ENCODE assay signal across 28 cellular contexts in genomic region chr10:61812920-61813319, GRCh38.
"Had no signal": no experiment of that assay in that cellular context is flagged by ENCODE, and none has a peak within 500 bp of the region (broad histone marks: within the 10 kb centered on the region; RNA-seq: fewer than 3 reads in every experiment).

No MANE protein-coding gene starts in this region.

- H3K36me3 Mint-ChIP-seq: mesothelial cell of epicardium had no signal

- H3K4me3 Mint-ChIP-seq: effector memory CD8-positive, alpha-beta T cell; endodermal cell; mesothelial cell of epicardium had no signal

- H3K36me3 ChIP-seq: esophagus squamous epithelium, gastrocnemius medialis, heart right ventricle, left lung, lower lobe of right lung had no signal

- H3K4me1 ChIP-seq: esophagus squamous epithelium, gastrocnemius medialis, heart right ventricle, left lung, lower lobe of right lung had no signal

- FAIRE-seq: colon, endometrium, islet of Langerhans, keratinocyte had no signal

- ATAC-seq: effector memory CD8-positive, alpha-beta T cell; esophagus mucosa; gastrocnemius medialis; heart right ventricle; left cardiac atrium; left lung; left ventricle myocardium superior; lower lobe of right lung; mucosa of descending colon had no signal

- H3K27ac ChIP-seq: coronary artery, dorsolateral prefrontal cortex, epithelial cell of prostate, esophagus squamous epithelium, gastrocnemius medialis, heart right ventricle, left lung, lower lobe of right lung had no signal

- H3K4me3 ChIP-seq: coronary artery, dorsolateral prefrontal cortex, esophagus squamous epithelium, gastrocnemius medialis, heart right ventricle, left lung, lower lobe of right lung, mucosa of descending colon had no signal

- H3K27ac Mint-ChIP-seq: effector memory CD8-positive, alpha-beta T cell; endodermal cell; mesothelial cell of epicardium had no signal

- H3K9me3 ChIP-seq: esophagus squamous epithelium, gastrocnemius medialis, heart right ventricle, left lung, lower lobe of right lung, mucosa of descending colon had no signal

- DNase-seq: dermis blood vessel endothelial cell; dorsolateral prefrontal cortex; effector CD8-positive, alpha-beta T cell; effector memory CD8-positive, alpha-beta T cell; endodermal cell; erythroblast; esophagus squamous epithelium; foreskin fibroblast; foreskin melanocyte; gastrocnemius medialis; glutamatergic neuron; head of caudate nucleus; heart right ventricle; hippocampal formation; left cardiac atrium; left lung; left ventricle myocardium superior; lower lobe of right lung; mesenchymal stem cell; mucosa of descending colon had no signal

- H3K9me3 Mint-ChIP-seq: effector memory CD8-positive, alpha-beta T cell; endodermal cell; mesothelial cell of epicardium had no signal

- H3K27me3 ChIP-seq: dorsolateral prefrontal cortex, esophagus squamous epithelium, gastrocnemius medialis, heart right ventricle, left lung had no signal
